34 cellular contexts compared by ENCODE assay signal in genomic region chr2:102303589-102303988, GRCh38. TPM values are rescaled to one million over a fixed set of nuclear protein-coding genes. Genes with fewer than 3 reads are reported as not detected.
"Had no signal": no experiment of that assay in that cellular context is flagged by ENCODE, and none has a peak within 500 bp of the region (broad histone marks: within the 10 kb centered on the region; RNA-seq: fewer than 3 reads in every experiment).

No MANE protein-coding gene starts in this region.

- H3K4me1 ChIP-seq: ascending aorta, Peyer's patch, SJSA1 had no signal

- H3K9ac ChIP-seq: SK-N-SH had no signal

- ATAC-seq: activated CD8-positive, alpha-beta memory T cell treated with anti-CD3 and anti-CD28 coated beads, Interleukin-2, amount 10 ng/mL, durations not matched to agents 7 days and 5 days; K562; PC-3 had no signal

- H3K9me3 ChIP-seq: ascending aorta, Peyer's patch, SJSA1, SK-N-SH had no signal

- FAIRE-seq: TTC549 had no signal

- DNase-seq: activated CD4-positive, alpha-beta T cell treated with anti-CD3 and anti-CD28 coated beads, Interleukin-2, amount 10 ng/mL, durations not matched to agents 24 days and 14 days; activated CD4-positive, alpha-beta T cell treated with anti-CD3 and anti-CD28 coated beads, Interleukin-2, amount 50 U/mL, for 48 hours; activated CD8-positive, alpha-beta memory T cell treated with anti-CD3 and anti-CD28 coated beads for 24 hours; activated CD8-positive, alpha-beta memory T cell treated with anti-CD3 and anti-CD28 coated beads, Interleukin-2, amount 10 ng/mL, durations not matched to agents 7 days and 5 days; activated CD8-positive, alpha-beta memory T cell treated with anti-CD3 and anti-CD28 coated beads, Interleukin-2, amount 50 U/mL, for 48 hours; activated gamma-delta T cell; activated naive CD4-positive, alpha-beta T cell treated with anti-CD3 and anti-CD28 coated beads for 36 hours; amygdala; NCI-H1105; NCI-H1417 treated with DMSO at 0.1 percent for 48 hours; NCI-H187 treated with DMSO at 0.1 percent for 48 hours; NCI-H2081; NCI-H2171 treated with DMSO at 0.1 percent for 48 hours; NCI-H2227 treated with DMSO at 0.1 percent for 48 hours; NCI-H446 treated with DMSO at 0.1 percent for 48 hours; NCI-H524; NCI-H69; NCI-H82; Peyer's patch; RPMI8226; SHP77 treated with DMSO at 0.1 percent for 48 hours; SK-N-SH had no signal

- H3K36me3 Mint-ChIP-seq: activated CD8-positive, alpha-beta memory T cell treated with anti-CD3 and anti-CD28 coated beads, Interleukin-2, amount 10 ng/mL, durations not matched to agents 7 days and 5 days had no signal

- H3K36me3 ChIP-seq: ascending aorta, cardiac muscle cell, Peyer's patch, SJSA1 had no signal

- H3K4me3 ChIP-seq: ascending aorta, cardiac muscle cell, K562, Peyer's patch, SJSA1 had no signal

- H3K27ac Mint-ChIP-seq: activated CD8-positive, alpha-beta memory T cell treated with anti-CD3 and anti-CD28 coated beads, Interleukin-2, amount 10 ng/mL, durations not matched to agents 7 days and 5 days; activated naive CD4-positive, alpha-beta T cell treated with anti-CD3 and anti-CD28 coated beads for 36 hours; T-helper 1 cell treated with Interleukin-12 subunit alpha and Interleukin-12 subunit beta and Interleukin-4 antibody, amounts not matched to agents 30 μg/mL and 1 μg/mL, for 36 hours; T-helper 2 cell treated with Interferon-gamma antibody and Interleukin-4, amounts not matched to agents 5 μg/mL and 100 μg/mL, for 36 hours had no signal

- H3K9me3 Mint-ChIP-seq: activated CD4-positive, alpha-beta T cell treated with anti-CD3 and anti-CD28 coated beads, Interleukin-2, amount 10 ng/mL, durations not matched to agents 24 days and 14 days; activated naive CD4-positive, alpha-beta T cell treated with anti-CD3 and anti-CD28 coated beads for 36 hours; activated naive CD4-positive, alpha-beta T cell treated with anti-CD3 and anti-CD28 coated beads, Interleukin-2, amount 50 U/mL, for 72 hours; activated T-helper 17 cell treated with anti-CD3 and anti-CD28 coated beads, Interleukin-2, amount 50 U/mL, for 72 hours; central memory CD8-positive, alpha-beta T cell; T-helper 1 cell treated with Interleukin-12 subunit alpha and Interleukin-12 subunit beta and Interleukin-4 antibody, amounts not matched to agents 30 μg/mL and 1 μg/mL, for 36 hours; T-helper 2 cell treated with Interferon-gamma antibody and Interleukin-4, amounts not matched to agents 5 μg/mL and 100 μg/mL, for 36 hours had no signal

- H3K27me3 ChIP-seq: cardiac muscle cell, Peyer's patch had no signal

- H3K27ac ChIP-seq: ascending aorta, cardiac muscle cell, SJSA1 had no signal

- H3K4me3 Mint-ChIP-seq: activated CD8-positive, alpha-beta memory T cell treated with anti-CD3 and anti-CD28 coated beads, Interleukin-2, amount 10 ng/mL, durations not matched to agents 7 days and 5 days; activated naive CD4-positive, alpha-beta T cell treated with anti-CD3 and anti-CD28 coated beads for 36 hours; central memory CD8-positive, alpha-beta T cell; T-helper 1 cell treated with Interleukin-12 subunit alpha and Interleukin-12 subunit beta and Interleukin-4 antibody, amounts not matched to agents 30 μg/mL and 1 μg/mL, for 36 hours; T-helper 2 cell treated with Interferon-gamma antibody and Interleukin-4, amounts not matched to agents 5 μg/mL and 100 μg/mL, for 36 hours had no signal

- H3K4me2 ChIP-seq: SK-N-SH had no signal

- H3K27me3 Mint-ChIP-seq: activated T-helper 17 cell treated with anti-CD3 and anti-CD28 coated beads, Interleukin-2, amount 50 U/mL, for 72 hours had no signal

RNA-seq across cellular contexts. Expression of gene IL1RL1, which starts 7.8 kb away (rescaled TPM):
- total RNA-seq: cardiac muscle cell, chondrocyte, SJSA1 had no signal
- polyA plus RNA-seq: cardiac muscle cell, SK-N-SH had no signal

RNA-seq across cellular contexts. Expression of gene IL18R1, which starts 52.0 kb away (rescaled TPM):
- total RNA-seq: SJSA1 had no signal
- polyA plus RNA-seq: SK-N-SH had no signal
